19 cellular contexts compared by ENCODE assay signal in the genomic region with DNA sequence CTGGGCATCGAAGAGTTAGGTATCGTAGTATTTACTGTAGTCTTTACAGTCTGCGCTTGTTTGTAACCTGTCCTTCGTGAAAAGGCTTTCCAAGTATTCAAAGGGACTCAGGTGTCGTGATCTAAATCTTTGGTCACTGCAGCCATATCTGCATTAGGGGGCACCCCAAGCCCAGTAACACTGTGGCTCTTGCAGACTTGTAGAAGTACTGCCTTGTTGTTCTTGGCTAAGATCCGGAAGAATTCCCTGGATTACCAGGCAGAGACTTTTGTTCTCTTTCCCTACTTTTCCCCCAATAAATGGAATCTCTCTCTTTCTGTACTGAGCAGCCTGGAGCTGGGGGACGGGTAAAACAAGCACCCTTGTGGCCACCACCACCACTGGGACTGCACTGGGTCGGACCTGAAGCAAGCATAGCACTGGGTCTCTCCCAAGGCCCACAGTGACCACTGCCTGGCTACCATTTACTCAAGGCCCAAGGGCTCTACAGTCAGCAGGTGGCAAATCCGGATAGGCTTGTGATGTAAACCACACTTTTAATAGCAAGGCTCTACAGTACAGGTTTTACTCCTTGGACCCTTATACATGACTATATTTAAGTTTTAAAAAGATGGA. TPM values are rescaled to one million over a fixed set of nuclear protein-coding genes. Genes with fewer than 3 reads are reported as not detected.
DNase-seq lines count a peak whose midpoint lies in the region; ATAC-seq and TF ChIP-seq lines count a peak whose summit lies in the region.
"Had no signal": no experiment of that assay in that cellular context is flagged by ENCODE, and none has a peak within 500 bp of the region (broad histone marks: within the 10 kb centered on the region; RNA-seq: fewer than 3 reads in every experiment).

No MANE protein-coding gene starts in this region.

- BruUV-seq in Calu3 (replicated peaks; lab: Mats Ljungman, UMichigan): no TSS peak

- no peak overlapping the region for H3K4me3 Mint-ChIP-seq in Calu3 (ENCODE audit: low read depth, unreplicated experiment)
- H3K4me3 Mint-ChIP-seq in activated T-cell treated with anti-CD3 and anti-CD28 coated beads, Interleukin-2, amount 50 U/mL, for 24 hours: no peak overlapping the region
- no peak overlapping the region for H3K4me3 Mint-ChIP-seq in activated CD4-positive, alpha-beta memory T cell treated with anti-CD3 and anti-CD28 coated beads, Interleukin-2, amount 10 ng/mL, durations not matched to agents 7 days and 5 days
- H3K4me3 Mint-ChIP-seq: natural killer cell had no signal

- no peaks in the 10 kb centered on the region for H3K27me3 Mint-ChIP-seq in Calu3 (ENCODE audit: unreplicated experiment)
- H3K27me3 Mint-ChIP-seq in activated T-cell treated with anti-CD3 and anti-CD28 coated beads, Interleukin-2, amount 50 U/mL, for 24 hours: peaks cover 19% of the 10 kb centered on the region
- peaks cover 5% of the 10 kb centered on the region for H3K27me3 Mint-ChIP-seq in activated CD4-positive, alpha-beta memory T cell treated with anti-CD3 and anti-CD28 coated beads, Interleukin-2, amount 10 ng/mL, durations not matched to agents 7 days and 5 days

- POLR2A ChIA-PET in activated CD4-positive, alpha-beta memory T cell treated with anti-CD3 and anti-CD28 coated beads, Interleukin-2, amount 10 ng/mL, durations not matched to agents 7 days and 5 days (lab: Charles Lee): no interaction called here

- CTCF ChIA-PET in Calu3 (lab: Charles Lee): interaction anchor here (1.2 kb wide), 1 partner anchor 12 kb away, joined by 3 read pairs; no protein-coding TSS in a partner anchor
- CTCF ChIA-PET in activated CD4-positive, alpha-beta memory T cell treated with anti-CD3 and anti-CD28 coated beads, Interleukin-2, amount 10 ng/mL, durations not matched to agents 7 days and 5 days (lab: Charles Lee): interaction anchor here (1.6 kb wide), 1 partner anchor 134 kb away, joined by 8 read pairs; no protein-coding TSS in a partner anchor

- H3K4me1 Mint-ChIP-seq in Calu3 (ENCODE audit: low read depth, unreplicated experiment): no peaks in the 10 kb centered on the region
- no peaks in the 10 kb centered on the region for H3K4me1 Mint-ChIP-seq in activated T-cell treated with anti-CD3 and anti-CD28 coated beads, Interleukin-2, amount 50 U/mL, for 24 hours (ENCODE audit: low read depth)
- H3K4me1 Mint-ChIP-seq in activated CD4-positive, alpha-beta memory T cell treated with anti-CD3 and anti-CD28 coated beads, Interleukin-2, amount 10 ng/mL, durations not matched to agents 7 days and 5 days: peaks cover 6% of the 10 kb centered on the region

- H3K36me3 Mint-ChIP-seq in Calu3 (ENCODE audit: insufficient read depth, unreplicated experiment): no peaks in the 10 kb centered on the region
- no peaks in the 10 kb centered on the region for H3K36me3 Mint-ChIP-seq in activated T-cell treated with anti-CD3 and anti-CD28 coated beads, Interleukin-2, amount 50 U/mL, for 24 hours (ENCODE audit: low read depth)
- H3K36me3 Mint-ChIP-seq in activated CD4-positive, alpha-beta memory T cell treated with anti-CD3 and anti-CD28 coated beads, Interleukin-2, amount 10 ng/mL, durations not matched to agents 7 days and 5 days (ENCODE audit: low read depth): peaks cover 3% of the 10 kb centered on the region
- H3K36me3 Mint-ChIP-seq: natural killer cell had no signal

- TF ChIP-seq EP300 in Ishikawa (IDR thresholded peaks at IDR 0.05; ENCODE audit: borderline replicate concordance): no peak

- intact Hi-C loops in Calu3 (cut with micrococcal nuclease; ENCODE audit: unreplicated experiment): loop anchor here (10.0 kb wide), 1 partner anchor 325 kb away; no protein-coding TSS in a partner anchor

- no peak overlapping the region for H3K27ac Mint-ChIP-seq in Calu3 (ENCODE audit: unreplicated experiment)
- H3K27ac Mint-ChIP-seq in activated T-cell treated with anti-CD3 and anti-CD28 coated beads, Interleukin-2, amount 50 U/mL, for 24 hours: no peak overlapping the region
- H3K27ac Mint-ChIP-seq in activated CD4-positive, alpha-beta memory T cell treated with anti-CD3 and anti-CD28 coated beads, Interleukin-2, amount 10 ng/mL, durations not matched to agents 7 days and 5 days: no peak overlapping the region
- H3K27ac Mint-ChIP-seq: natural killer cell had no signal

- TF ChIP-seq CTCF in Calu3 (IDR thresholded peaks at IDR 0.05; ENCODE audit: unreplicated experiment): no peak
- TF ChIP-seq CTCF in choroid plexus epithelial cell (conservative IDR thresholded peaks at IDR 0.05; ENCODE audit: low read depth, low read length): peak; percentile 33

- H3K4me3 ChIP-seq in choroid plexus epithelial cell (ENCODE audit: low read depth, low read length): no peak overlapping the region
- H3K4me3 ChIP-seq: lower lobe of right lung, stomach, uterus had no signal

- peak; percentile 27; the same call in 1 of the 2 replicates for TF ChIP-seq RAD21 in Ishikawa (IDR thresholded peaks at IDR 0.05; ENCODE audit: low read depth)

- ATAC-seq in GM21619 (IDR thresholded peaks at IDR 0.05; ENCODE audit: unreplicated experiment) (no peak), HG03280 (IDR thresholded peaks at IDR 0.05; ENCODE audit: unreplicated experiment) (no peak)
- ATAC-seq: lower lobe of right lung, natural killer cell had no signal

- H3K9me3 Mint-ChIP-seq in Calu3 (ENCODE audit: low read depth, unreplicated experiment): no peaks in the 10 kb centered on the region
- H3K9me3 Mint-ChIP-seq in activated T-cell treated with anti-CD3 and anti-CD28 coated beads, Interleukin-2, amount 50 U/mL, for 24 hours: no peaks in the 10 kb centered on the region
- H3K9me3 Mint-ChIP-seq in activated CD4-positive, alpha-beta memory T cell treated with anti-CD3 and anti-CD28 coated beads, Interleukin-2, amount 10 ng/mL, durations not matched to agents 7 days and 5 days: no peaks in the 10 kb centered on the region
- H3K9me3 Mint-ChIP-seq: natural killer cell had no signal

- peak; percentile 10 for DNase-seq in Calu3
- DNase-seq in choroid plexus epithelial cell (ENCODE audit: low read depth): no peak
- DNase-seq in islet precursor cell: peak; percentile 58
- no peak for DNase-seq in activated T-cell treated with anti-CD3 and anti-CD28 coated beads, Interleukin-2, amount 50 U/mL, for 24 hours
- DNase-seq in activated CD4-positive, alpha-beta memory T cell treated with anti-CD3 and anti-CD28 coated beads, Interleukin-2, amount 10 ng/mL, durations not matched to agents 7 days and 5 days: no peak
- DNase-seq: activated effector memory CD4-positive, alpha-beta T cell treated with Interleukin-2 at 50 U/mL for 16 hours; aorta; foreskin fibroblast; lower lobe of right lung; natural killer cell; NCI-H1930; NCI-H69; stomach; uterus had no signal

TF ChIP-seq in Ishikawa, 13 proteins besides CTCF, POLR2A, EP300 and RAD21:
- TF ChIP-seq TCF12 (IDR thresholded peaks at IDR 0.05; ENCODE audit: low read depth) (no peak), FOXM1 (IDR thresholded peaks at IDR 0.05; ENCODE audit: borderline replicate concordance, low read depth) (no peak), ZBTB7A (IDR thresholded peaks at IDR 0.05; ENCODE audit: low read depth) (no peak), TAF1 (IDR thresholded peaks at IDR 0.05; ENCODE audit: low read depth) (no peak), EGR1 (IDR thresholded peaks at IDR 0.05) (no peak), REST (IDR thresholded peaks at IDR 0.05; ENCODE audit: low read depth) (no peak), MAX (IDR thresholded peaks at IDR 0.05) (no peak), USF1 (IDR thresholded peaks at IDR 0.05) (no peak), CREB1 (IDR thresholded peaks at IDR 0.05; ENCODE audit: low read depth) (no peak), NFIC (IDR thresholded peaks at IDR 0.05) (no peak)

RNA-seq across cellular contexts. Expression of gene CXorf58, which starts 12.0 kb away (rescaled TPM):
- total RNA-seq in Calu3 (2022): not detected in 2 replicates
- not detected for total RNA-seq in activated CD4-positive, alpha-beta memory T cell treated with anti-CD3 and anti-CD28 coated beads, Interleukin-2, amount 10 ng/mL, durations not matched to agents 7 days and 5 days
- total RNA-seq: aorta, dermis microvascular lymphatic vessel endothelial cell, natural killer cell, RPMI7951, stomach had no signal

RNA-seq across cellular contexts. Expression of gene APOO, which starts 12.1 kb away (rescaled TPM):
- 46.8 and 50.0 TPM in 2 replicates for total RNA-seq in Calu3 (2022)
- total RNA-seq in activated CD4-positive, alpha-beta memory T cell treated with anti-CD3 and anti-CD28 coated beads, Interleukin-2, amount 10 ng/mL, durations not matched to agents 7 days and 5 days: 10 to 100 TPM; 25.1 to 26.3 TPM

Comparison
In these comparisons a context has a peak if more than half of its experiments do, and no peak if none do; other contexts are left out.
1. DNase-seq: peak in Calu3 (single experiment) and islet precursor cell (single experiment); none in choroid plexus epithelial cell (single experiment), activated T-cell treated with anti-CD3 and anti-CD28 coated beads, Interleukin-2, amount 50 U/mL, for 24 hours (single experiment) and activated CD4-positive, alpha-beta memory T cell treated with anti-CD3 and anti-CD28 coated beads, Interleukin-2, amount 10 ng/mL, durations not matched to agents 7 days and 5 days (single experiment).